In the genomic region with DNA sequence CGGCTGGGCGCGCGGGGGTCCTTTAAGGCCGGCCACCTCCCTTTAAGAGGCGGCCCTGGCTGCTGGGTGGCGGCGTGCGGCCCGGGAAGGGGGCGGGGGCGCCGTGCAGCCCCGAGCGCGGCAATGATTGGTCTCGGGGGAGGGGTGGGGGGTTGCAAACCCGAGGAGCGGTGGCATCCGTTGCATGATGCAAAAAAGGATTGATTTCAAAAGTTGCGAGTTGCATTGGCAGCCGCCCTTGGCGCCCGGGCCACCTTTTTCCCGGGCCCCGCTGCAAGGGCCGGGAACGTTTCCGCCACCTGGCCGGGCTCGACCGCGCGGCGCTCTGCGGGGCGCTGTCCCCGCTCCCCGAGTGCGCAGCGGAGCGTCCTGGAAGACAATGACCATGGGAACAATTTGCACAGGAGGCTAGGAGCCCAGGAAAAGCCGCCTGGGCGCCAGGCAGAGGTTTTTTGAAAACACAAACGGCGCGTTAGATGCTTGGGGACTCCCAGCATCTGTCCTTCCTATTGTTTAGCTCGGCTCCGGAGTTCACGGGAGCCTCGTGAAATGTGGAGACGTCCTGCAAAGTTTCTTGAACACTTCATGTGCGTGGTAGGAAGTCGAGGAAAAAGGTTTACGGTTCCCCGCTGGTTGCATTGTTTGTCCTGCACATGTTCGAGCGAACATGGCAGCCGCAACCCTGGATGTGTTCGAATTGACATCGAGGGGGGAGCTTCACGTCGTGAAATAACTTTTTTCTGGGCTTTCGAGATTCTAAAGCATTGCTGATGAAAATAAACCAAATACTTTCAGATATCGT, we compare ENCODE assay signal across 1 cellular context.
TF ChIP-seq lines count a peak whose summit lies in the region.

A gene with protein sequence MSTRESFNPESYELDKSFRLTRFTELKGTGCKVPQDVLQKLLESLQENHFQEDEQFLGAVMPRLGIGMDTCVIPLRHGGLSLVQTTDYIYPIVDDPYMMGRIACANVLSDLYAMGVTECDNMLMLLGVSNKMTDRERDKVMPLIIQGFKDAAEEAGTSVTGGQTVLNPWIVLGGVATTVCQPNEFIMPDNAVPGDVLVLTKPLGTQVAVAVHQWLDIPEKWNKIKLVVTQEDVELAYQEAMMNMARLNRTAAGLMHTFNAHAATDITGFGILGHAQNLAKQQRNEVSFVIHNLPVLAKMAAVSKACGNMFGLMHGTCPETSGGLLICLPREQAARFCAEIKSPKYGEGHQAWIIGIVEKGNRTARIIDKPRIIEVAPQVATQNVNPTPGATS (minus strand): TSS at position 78 of the 802 bp plus-strand sequence. CDS start 3,343 bp downstream, outside the sequence.

TF ChIP-seq in HepG2, 621 proteins besides CTCF, POLR2A, EP300 and RAD21 (continued from another document and continues in another):
- TF ChIP-seq, protein P1, sequence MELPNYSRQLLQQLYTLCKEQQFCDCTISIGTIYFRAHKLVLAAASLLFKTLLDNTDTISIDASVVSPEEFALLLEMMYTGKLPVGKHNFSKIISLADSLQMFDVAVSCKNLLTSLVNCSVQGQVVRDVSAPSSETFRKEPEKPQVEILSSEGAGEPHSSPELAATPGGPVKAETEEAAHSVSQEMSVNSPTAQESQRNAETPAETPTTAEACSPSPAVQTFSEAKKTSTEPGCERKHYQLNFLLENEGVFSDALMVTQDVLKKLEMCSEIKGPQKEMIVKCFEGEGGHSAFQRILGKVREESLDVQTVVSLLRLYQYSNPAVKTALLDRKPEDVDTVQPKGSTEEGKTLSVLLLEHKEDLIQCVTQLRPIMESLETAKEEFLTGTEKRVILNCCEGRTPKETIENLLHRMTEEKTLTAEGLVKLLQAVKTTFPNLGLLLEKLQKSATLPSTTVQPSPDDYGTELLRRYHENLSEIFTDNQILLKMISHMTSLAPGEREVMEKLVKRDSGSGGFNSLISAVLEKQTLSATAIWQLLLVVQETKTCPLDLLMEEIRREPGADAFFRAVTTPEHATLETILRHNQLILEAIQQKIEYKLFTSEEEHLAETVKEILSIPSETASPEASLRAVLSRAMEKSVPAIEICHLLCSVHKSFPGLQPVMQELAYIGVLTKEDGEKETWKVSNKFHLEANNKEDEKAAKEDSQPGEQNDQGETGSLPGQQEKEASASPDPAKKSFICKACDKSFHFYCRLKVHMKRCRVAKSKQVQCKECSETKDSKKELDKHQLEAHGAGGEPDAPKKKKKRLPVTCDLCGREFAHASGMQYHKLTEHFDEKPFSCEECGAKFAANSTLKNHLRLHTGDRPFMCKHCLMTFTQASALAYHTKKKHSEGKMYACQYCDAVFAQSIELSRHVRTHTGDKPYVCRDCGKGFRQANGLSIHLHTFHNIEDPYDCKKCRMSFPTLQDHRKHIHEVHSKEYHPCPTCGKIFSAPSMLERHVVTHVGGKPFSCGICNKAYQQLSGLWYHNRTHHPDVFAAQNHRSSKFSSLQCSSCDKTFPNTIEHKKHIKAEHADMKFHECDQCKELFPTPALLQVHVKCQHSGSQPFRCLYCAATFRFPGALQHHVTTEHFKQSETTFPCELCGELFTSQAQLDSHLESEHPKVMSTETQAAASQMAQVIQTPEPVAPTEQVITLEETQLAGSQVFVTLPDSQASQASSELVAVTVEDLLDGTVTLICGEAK (IDR thresholded peaks at IDR 0.05) = no peak
- TF ChIP-seq, protein P1 (CRISPR knock-in tag; IDR thresholded peaks at IDR 0.05) = peak; percentile 50; the same call in 1 of the 2 replicates
- no peak for TF ChIP-seq ZNF263 (CRISPR knock-in tag; IDR thresholded peaks at IDR 0.05)
- TF ChIP-seq, protein P2, sequence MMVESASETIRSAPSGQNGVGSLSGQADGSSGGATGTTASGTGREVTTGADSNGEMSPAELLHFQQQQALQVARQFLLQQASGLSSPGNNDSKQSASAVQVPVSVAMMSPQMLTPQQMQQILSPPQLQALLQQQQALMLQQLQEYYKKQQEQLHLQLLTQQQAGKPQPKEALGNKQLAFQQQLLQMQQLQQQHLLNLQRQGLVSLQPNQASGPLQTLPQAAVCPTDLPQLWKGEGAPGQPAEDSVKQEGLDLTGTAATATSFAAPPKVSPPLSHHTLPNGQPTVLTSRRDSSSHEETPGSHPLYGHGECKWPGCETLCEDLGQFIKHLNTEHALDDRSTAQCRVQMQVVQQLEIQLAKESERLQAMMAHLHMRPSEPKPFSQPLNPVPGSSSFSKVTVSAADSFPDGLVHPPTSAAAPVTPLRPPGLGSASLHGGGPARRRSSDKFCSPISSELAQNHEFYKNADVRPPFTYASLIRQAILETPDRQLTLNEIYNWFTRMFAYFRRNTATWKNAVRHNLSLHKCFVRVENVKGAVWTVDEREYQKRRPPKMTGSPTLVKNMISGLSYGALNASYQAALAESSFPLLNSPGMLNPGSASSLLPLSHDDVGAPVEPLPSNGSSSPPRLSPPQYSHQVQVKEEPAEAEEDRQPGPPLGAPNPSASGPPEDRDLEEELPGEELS (CRISPR knock-in tag; IDR thresholded peaks at IDR 0.05) = peak; percentile 25
- TF ChIP-seq ZNF883 (CRISPR knock-in tag; IDR thresholded peaks at IDR 0.05; ENCODE audit: not compliant biosample characterization) = peak; percentile 60
- TF ChIP-seq ZNF660 (CRISPR knock-in tag; IDR thresholded peaks at IDR 0.05; ENCODE audit: borderline replicate concordance, low read depth) = no peak
- peak; percentile 66; the same call in 1 of the 2 replicates for TF ChIP-seq TAF1 (CRISPR knock-in tag; IDR thresholded peaks at IDR 0.05)
- TF ChIP-seq, protein P3, sequence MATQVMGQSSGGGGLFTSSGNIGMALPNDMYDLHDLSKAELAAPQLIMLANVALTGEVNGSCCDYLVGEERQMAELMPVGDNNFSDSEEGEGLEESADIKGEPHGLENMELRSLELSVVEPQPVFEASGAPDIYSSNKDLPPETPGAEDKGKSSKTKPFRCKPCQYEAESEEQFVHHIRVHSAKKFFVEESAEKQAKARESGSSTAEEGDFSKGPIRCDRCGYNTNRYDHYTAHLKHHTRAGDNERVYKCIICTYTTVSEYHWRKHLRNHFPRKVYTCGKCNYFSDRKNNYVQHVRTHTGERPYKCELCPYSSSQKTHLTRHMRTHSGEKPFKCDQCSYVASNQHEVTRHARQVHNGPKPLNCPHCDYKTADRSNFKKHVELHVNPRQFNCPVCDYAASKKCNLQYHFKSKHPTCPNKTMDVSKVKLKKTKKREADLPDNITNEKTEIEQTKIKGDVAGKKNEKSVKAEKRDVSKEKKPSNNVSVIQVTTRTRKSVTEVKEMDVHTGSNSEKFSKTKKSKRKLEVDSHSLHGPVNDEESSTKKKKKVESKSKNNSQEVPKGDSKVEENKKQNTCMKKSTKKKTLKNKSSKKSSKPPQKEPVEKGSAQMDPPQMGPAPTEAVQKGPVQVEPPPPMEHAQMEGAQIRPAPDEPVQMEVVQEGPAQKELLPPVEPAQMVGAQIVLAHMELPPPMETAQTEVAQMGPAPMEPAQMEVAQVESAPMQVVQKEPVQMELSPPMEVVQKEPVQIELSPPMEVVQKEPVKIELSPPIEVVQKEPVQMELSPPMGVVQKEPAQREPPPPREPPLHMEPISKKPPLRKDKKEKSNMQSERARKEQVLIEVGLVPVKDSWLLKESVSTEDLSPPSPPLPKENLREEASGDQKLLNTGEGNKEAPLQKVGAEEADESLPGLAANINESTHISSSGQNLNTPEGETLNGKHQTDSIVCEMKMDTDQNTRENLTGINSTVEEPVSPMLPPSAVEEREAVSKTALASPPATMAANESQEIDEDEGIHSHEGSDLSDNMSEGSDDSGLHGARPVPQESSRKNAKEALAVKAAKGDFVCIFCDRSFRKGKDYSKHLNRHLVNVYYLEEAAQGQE (IDR thresholded peaks at IDR 0.05; ENCODE audit: borderline replicate concordance in 1 of 2, low read depth in 1 of 2, low read length in 2 of 2) = peak; percentile 7 to 70; a peak in 2 of 4 replicates
- no peak for TF ChIP-seq SMYD3 (CRISPR knock-in tag; IDR thresholded peaks at IDR 0.05)
- TF ChIP-seq, protein P4, sequence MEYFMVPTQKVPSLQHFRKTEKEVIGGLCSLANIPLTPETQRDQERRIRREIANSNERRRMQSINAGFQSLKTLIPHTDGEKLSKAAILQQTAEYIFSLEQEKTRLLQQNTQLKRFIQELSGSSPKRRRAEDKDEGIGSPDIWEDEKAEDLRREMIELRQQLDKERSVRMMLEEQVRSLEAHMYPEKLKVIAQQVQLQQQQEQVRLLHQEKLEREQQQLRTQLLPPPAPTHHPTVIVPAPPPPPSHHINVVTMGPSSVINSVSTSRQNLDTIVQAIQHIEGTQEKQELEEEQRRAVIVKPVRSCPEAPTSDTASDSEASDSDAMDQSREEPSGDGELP (IDR thresholded peaks at IDR 0.05; ENCODE audit: borderline replicate concordance, low read depth) = peak; percentile 43; the same call in 1 of the 2 replicates
- peak; percentile 65; the same call in 1 of the 2 replicates for TF ChIP-seq ETV6 (CRISPR knock-in tag; conservative IDR thresholded peaks at IDR 0.05)
- TF ChIP-seq, protein P5, sequence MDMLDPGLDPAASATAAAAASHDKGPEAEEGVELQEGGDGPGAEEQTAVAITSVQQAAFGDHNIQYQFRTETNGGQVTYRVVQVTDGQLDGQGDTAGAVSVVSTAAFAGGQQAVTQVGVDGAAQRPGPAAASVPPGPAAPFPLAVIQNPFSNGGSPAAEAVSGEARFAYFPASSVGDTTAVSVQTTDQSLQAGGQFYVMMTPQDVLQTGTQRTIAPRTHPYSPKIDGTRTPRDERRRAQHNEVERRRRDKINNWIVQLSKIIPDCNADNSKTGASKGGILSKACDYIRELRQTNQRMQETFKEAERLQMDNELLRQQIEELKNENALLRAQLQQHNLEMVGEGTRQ (IDR thresholded peaks at IDR 0.05; ENCODE audit: low read depth, low read length) = no peak
- TF ChIP-seq, protein P5 (CRISPR knock-in tag; IDR thresholded peaks at IDR 0.05; ENCODE audit: borderline replicate concordance) = 0 out of 2 replicates have a peak, but pooled peaks have one; percentile 14
- TF ChIP-seq, protein P6, sequence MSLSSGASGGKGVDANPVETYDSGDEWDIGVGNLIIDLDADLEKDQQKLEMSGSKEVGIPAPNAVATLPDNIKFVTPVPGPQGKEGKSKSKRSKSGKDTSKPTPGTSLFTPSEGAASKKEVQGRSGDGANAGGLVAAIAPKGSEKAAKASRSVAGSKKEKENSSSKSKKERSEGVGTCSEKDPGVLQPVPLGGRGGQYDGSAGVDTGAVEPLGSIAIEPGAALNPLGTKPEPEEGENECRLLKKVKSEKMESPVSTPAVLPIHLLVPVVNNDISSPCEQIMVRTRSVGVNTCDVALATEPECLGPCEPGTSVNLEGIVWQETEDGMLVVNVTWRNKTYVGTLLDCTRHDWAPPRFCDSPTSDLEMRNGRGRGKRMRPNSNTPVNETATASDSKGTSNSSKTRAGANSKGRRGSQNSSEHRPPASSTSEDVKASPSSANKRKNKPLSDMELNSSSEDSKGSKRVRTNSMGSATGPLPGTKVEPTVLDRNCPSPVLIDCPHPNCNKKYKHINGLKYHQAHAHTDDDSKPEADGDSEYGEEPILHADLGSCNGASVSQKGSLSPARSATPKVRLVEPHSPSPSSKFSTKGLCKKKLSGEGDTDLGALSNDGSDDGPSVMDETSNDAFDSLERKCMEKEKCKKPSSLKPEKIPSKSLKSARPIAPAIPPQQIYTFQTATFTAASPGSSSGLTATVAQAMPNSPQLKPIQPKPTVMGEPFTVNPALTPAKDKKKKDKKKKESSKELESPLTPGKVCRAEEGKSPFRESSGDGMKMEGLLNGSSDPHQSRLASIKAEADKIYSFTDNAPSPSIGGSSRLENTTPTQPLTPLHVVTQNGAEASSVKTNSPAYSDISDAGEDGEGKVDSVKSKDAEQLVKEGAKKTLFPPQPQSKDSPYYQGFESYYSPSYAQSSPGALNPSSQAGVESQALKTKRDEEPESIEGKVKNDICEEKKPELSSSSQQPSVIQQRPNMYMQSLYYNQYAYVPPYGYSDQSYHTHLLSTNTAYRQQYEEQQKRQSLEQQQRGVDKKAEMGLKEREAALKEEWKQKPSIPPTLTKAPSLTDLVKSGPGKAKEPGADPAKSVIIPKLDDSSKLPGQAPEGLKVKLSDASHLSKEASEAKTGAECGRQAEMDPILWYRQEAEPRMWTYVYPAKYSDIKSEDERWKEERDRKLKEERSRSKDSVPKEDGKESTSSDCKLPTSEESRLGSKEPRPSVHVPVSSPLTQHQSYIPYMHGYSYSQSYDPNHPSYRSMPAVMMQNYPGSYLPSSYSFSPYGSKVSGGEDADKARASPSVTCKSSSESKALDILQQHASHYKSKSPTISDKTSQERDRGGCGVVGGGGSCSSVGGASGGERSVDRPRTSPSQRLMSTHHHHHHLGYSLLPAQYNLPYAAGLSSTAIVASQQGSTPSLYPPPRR (CRISPR knock-in tag; IDR thresholded peaks at IDR 0.05; ENCODE audit: borderline replicate concordance) = peak; percentile 22; the same call in 1 of the 2 replicates
- TF ChIP-seq ZNF775 (CRISPR knock-in tag; IDR thresholded peaks at IDR 0.05; ENCODE audit: borderline replicate concordance) = no peak
- TF ChIP-seq, protein P7, sequence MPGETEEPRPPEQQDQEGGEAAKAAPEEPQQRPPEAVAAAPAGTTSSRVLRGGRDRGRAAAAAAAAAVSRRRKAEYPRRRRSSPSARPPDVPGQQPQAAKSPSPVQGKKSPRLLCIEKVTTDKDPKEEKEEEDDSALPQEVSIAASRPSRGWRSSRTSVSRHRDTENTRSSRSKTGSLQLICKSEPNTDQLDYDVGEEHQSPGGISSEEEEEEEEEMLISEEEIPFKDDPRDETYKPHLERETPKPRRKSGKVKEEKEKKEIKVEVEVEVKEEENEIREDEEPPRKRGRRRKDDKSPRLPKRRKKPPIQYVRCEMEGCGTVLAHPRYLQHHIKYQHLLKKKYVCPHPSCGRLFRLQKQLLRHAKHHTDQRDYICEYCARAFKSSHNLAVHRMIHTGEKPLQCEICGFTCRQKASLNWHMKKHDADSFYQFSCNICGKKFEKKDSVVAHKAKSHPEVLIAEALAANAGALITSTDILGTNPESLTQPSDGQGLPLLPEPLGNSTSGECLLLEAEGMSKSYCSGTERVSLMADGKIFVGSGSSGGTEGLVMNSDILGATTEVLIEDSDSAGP (CRISPR knock-in tag; IDR thresholded peaks at IDR 0.05; ENCODE audit: borderline replicate concordance) = peak; percentile 89
